Comparison of ENCODE assay signal across 17 cellular contexts in the genomic region with DNA sequence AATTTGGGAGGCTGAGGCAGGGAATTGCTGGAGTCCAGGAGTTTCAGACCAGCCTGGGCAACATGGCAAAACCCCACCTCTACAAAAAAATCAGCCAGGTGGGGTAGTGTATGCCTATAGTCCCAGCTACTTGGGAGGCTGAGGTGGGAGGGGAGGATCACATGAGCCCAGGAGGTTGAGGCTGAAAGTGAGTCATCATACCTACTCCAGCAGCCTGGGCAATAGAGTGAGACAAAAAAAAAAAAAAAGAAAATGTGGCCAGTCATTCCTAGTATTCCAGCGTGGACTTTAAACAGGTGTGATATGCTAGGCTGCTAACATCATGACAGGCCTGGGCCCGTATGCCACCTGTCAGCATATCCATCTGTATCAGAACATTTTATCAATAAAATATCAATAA.
DNase-seq lines count a peak whose midpoint lies in the region; ATAC-seq, FAIRE-seq and TF ChIP-seq lines count a peak whose summit lies in the region.
"Had no signal": no experiment of that assay in that cellular context is flagged by ENCODE, and none has a peak within 500 bp of the region (broad histone marks: within the 10 kb centered on the region; RNA-seq: fewer than 3 reads in every experiment).

No MANE protein-coding gene starts in this region.

- ATAC-seq in activated T-helper 17 cell treated with anti-CD3 and anti-CD28 coated beads, Interleukin-2, amount 50 U/mL, for 72 hours (replicated peaks), result peak; percentile 46
- ATAC-seq: upper lobe of right lung had no signal

- H3K9me3 ChIP-seq in kidney (ENCODE audit: control insufficient read depth in 1 of 2, low read length in 2 of 2) (no peaks in the 10 kb centered on the region), adrenal gland (replicated peaks in 1 of 3) (no peaks in the 10 kb centered on the region)
- H3K9me3 ChIP-seq: upper lobe of right lung had no signal

- TF ChIP-seq CTCF in kidney (IDR thresholded peaks at IDR 0.05; ENCODE audit: borderline replicate concordance, extremely low read depth, insufficient read depth) (no peak), adrenal gland (IDR thresholded peaks at IDR 0.05) (no peak)

- H3K4me1 Mint-ChIP-seq in activated T-helper 17 cell treated with anti-CD3 and anti-CD28 coated beads, Interleukin-2, amount 50 U/mL, for 72 hours, result peaks cover 37% of the 10 kb centered on the region

- WGBS in adrenal gland, 4 donors, result 83 to 89% (median 87%) methylated on average over 2 of the region's 2 CpGs

- no peaks in the 10 kb centered on the region for H3K27me3 Mint-ChIP-seq in activated T-helper 17 cell treated with anti-CD3 and anti-CD28 coated beads, Interleukin-2, amount 50 U/mL, for 72 hours

- peaks cover 2 to 8% of the 10 kb centered on the region in 2 donors for H3K4me1 ChIP-seq in kidney (ENCODE audit: control insufficient read depth in 1 of 2, insufficient read depth in 1 of 2, low read depth in 1 of 2, low read length in 2 of 2)
- peaks cover 6 to 9% of the 10 kb centered on the region in 2 donors for H3K4me1 ChIP-seq in adrenal gland (replicated peaks in 1 of 2)
- H3K4me1 ChIP-seq: upper lobe of right lung had no signal

- peaks cover 41% of the 10 kb centered on the region for H3K36me3 Mint-ChIP-seq in activated T-helper 17 cell treated with anti-CD3 and anti-CD28 coated beads, Interleukin-2, amount 50 U/mL, for 72 hours (ENCODE audit: low read depth)

- no peak overlapping the region for H3K4me3 Mint-ChIP-seq in activated T-helper 17 cell treated with anti-CD3 and anti-CD28 coated beads, Interleukin-2, amount 50 U/mL, for 72 hours
- H3K4me3 Mint-ChIP-seq: mesothelial cell of epicardium had no signal

- no peak overlapping the region for H3K27ac Mint-ChIP-seq in activated T-helper 17 cell treated with anti-CD3 and anti-CD28 coated beads, Interleukin-2, amount 50 U/mL, for 72 hours
- H3K27ac Mint-ChIP-seq: mesothelial cell of epicardium had no signal

- no peaks in the 10 kb centered on the region for H3K9me3 Mint-ChIP-seq in activated T-helper 17 cell treated with anti-CD3 and anti-CD28 coated beads, Interleukin-2, amount 50 U/mL, for 72 hours
- H3K9me3 Mint-ChIP-seq: mesothelial cell of epicardium had no signal

- no peak for TF ChIP-seq POLR2A in adrenal gland (IDR thresholded peaks at IDR 0.05)

- intact Hi-C loops in kidney (cut with DNase I), result no loop called here
- intact Hi-C loops in adrenal gland (cut with DNase I), result no loop called here

- H3K4me3 ChIP-seq in kidney (ENCODE audit: low read length in 2 of 2) (no peak overlapping the region), adrenal gland (no peak overlapping the region)
- H3K4me3 ChIP-seq: SK-N-MC, upper lobe of right lung had no signal

- DNase-seq in A172 (ENCODE audit: low spot score) (peak; percentile 47), ELR (ENCODE audit: low read depth) (peak; percentile 20), kidney (no peak), adrenal gland (no peak), GM19239 (ENCODE audit: insufficient read length, low spot score) (no peak), HPDE6-E6E7 (ENCODE audit: extremely low spot score) (no peak), putamen (ENCODE audit: low spot score) (no peak)
- DNase-seq: activated naive CD4-positive, alpha-beta T cell treated with anti-CD3 and anti-CD28 coated beads, Interleukin-2, amount 50 U/mL, for 16 hours; DMS 273 treated with DMSO at 0.1 percent for 48 hours; effector CD8-positive, alpha-beta T cell; foreskin fibroblast; NCI-H1417; stimulated activated CD4-positive, alpha-beta T cell treated with anti-CD3 and anti-CD28 coated beads, Interleukin-4, amount 100 ng/mL, for 4 hours; upper lobe of right lung had no signal

- H3K27ac ChIP-seq in kidney (ENCODE audit: low read depth in 2 of 2, low read length in 2 of 2) (peak overlapping the region; percentile 17 to 24), adrenal gland (no peak overlapping the region)
- H3K27ac ChIP-seq: SK-N-MC, upper lobe of right lung had no signal

- H3K36me3 ChIP-seq in kidney (ENCODE audit: control insufficient read depth in 1 of 2, insufficient read depth in 2 of 2, low read length in 2 of 2) (peaks cover 7 to 12% of the 10 kb centered on the region in 2 donors), adrenal gland (replicated peaks in 1 of 2) (peaks cover 0 to 22% of the 10 kb centered on the region in 2 donors)

- H3K27me3 ChIP-seq in adrenal gland, result no peaks in the 10 kb centered on the region
- H3K27me3 ChIP-seq: upper lobe of right lung had no signal

- FAIRE-seq in kidney (lab: Jason Lieb, UNC), result no peak
- no peak for FAIRE-seq in GM19239 (lab: Jason Lieb, UNC)

- H3K9ac ChIP-seq in kidney (ENCODE audit: low read length in 2 of 2), result no peak overlapping the region

Comparison
In these comparisons a context has a peak if more than half of its experiments do, and no peak if none do; other contexts are left out.
1. DNase-seq: peak in A172 (single experiment) and ELR (single experiment); none in kidney (single experiment), adrenal gland (0 of 7), GM19239 (single experiment), HPDE6-E6E7 (single experiment) and putamen (single experiment).
2. H3K27ac ChIP-seq: peak in kidney (2 of 2); none in adrenal gland (0 of 5).